8 cellular contexts compared by ENCODE assay signal in the genomic region with DNA sequence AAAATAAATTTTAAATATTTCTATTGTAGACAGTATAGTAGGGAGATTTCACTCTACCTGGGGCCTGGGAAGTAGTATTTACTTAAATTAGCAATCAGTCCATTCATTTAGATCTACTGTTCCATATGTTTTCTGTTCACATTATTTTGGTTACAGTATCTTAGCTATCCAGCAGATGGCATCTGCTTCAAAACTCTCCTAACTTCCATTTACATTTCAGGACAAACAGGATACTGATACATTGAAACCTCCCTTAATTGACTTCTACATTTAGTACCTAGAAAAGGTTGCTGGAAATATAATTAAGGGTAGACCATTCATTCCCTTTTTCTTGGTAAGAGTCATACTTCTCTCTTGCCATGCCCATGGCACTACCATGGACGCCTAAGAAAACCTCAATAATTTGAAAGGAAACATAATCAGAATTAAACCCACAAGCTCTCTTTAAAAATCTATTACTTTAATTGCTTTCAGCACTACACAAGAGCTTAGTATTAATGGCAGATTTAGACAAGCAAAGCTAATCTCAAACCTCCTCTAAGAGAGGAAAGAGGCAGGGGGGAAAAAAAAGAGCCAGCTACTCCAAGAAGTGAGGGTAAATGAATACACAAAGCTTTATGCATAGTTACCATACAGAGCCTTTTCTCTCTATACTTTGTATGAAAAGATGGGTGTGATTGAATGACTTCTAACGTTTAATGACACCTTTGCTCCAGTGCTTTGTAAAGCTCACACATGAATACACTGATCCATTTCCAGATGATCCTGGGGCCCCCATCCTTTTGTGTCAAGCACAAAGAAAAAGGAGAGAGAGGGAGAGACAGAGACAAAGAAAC.
DNase-seq lines count a peak whose midpoint lies in the region; ATAC-seq, FAIRE-seq and TF ChIP-seq lines count a peak whose summit lies in the region.

No MANE protein-coding gene starts in this region.

- no peaks in the 10 kb centered on the region for H3K27me3 ChIP-seq in lung (ENCODE audit: control insufficient read depth, insufficient read depth)

- no peak for TF ChIP-seq POLR2A in GM12892 (IDR thresholded peaks at IDR 0.05; ENCODE audit: low read depth, low read length)

- H3K36me3 ChIP-seq in lung (ENCODE audit: control insufficient read depth in 2 of 2, insufficient read depth in 2 of 2, low read length in 2 of 2), result no peaks in the 10 kb centered on the region

- WGBS in lung, 2 donors, result 64 to 70% methylated on average over 2 of the region's 2 CpGs

- DNase-seq in AG09309 (ENCODE audit: low read depth) (no peak), GM12892 (ENCODE audit: insufficient read length) (no peak), NCI-H82 (lab: John Stamatoyannopoulos, UW) (peak; percentile 90), choroid plexus epithelial cell (ENCODE audit: low read depth) (peak; percentile 73), lung (ENCODE audit: low spot score) (no peak), hepatic stellate cell (ENCODE audit: low spot score) (no peak)

- peaks cover 2 to 4% of the 10 kb centered on the region in 2 donors for H3K4me1 ChIP-seq in lung (ENCODE audit: control insufficient read depth in 2 of 2, insufficient read depth in 2 of 2, low read length in 2 of 2)

- H3K4me3 ChIP-seq in AG09309 (ENCODE audit: control insufficient read depth, low read depth, low read length), result no peak overlapping the region
- H3K4me3 ChIP-seq in choroid plexus epithelial cell (ENCODE audit: low read depth, low read length), result no peak overlapping the region
- no peak overlapping the region for H3K4me3 ChIP-seq in lung

- TF ChIP-seq CTCF in AG09309 (IDR thresholded peaks at IDR 0.05; ENCODE audit: control insufficient read depth, insufficient read depth, low read depth, low read length, missing control alignments) (peak; percentile 62), choroid plexus epithelial cell (conservative IDR thresholded peaks at IDR 0.05; ENCODE audit: low read depth, low read length) (peak; percentile 65), lung (IDR thresholded peaks at IDR 0.05; ENCODE audit: control extremely low read depth, extremely low read depth) (peak; percentile 38)

- H3K27ac ChIP-seq in lung (ENCODE audit: low read depth in 1 of 2, low read length in 1 of 2), result no peak overlapping the region

- no peaks in the 10 kb centered on the region for H3K9me3 ChIP-seq in lung (ENCODE audit: control insufficient read depth in 2 of 2, insufficient read depth in 1 of 2, low read length in 1 of 2)

- ATAC-seq in lung (ENCODE audit: insufficient read depth, low FRiP score) (peak; percentile 71), GM18873 (IDR thresholded peaks at IDR 0.05; ENCODE audit: low FRiP score, unreplicated experiment) (no peak), HG03280 (IDR thresholded peaks at IDR 0.05; ENCODE audit: unreplicated experiment) (no peak)

- FAIRE-seq in GM12892 (lab: Jason Lieb, UNC), result peak; percentile 40

Comparison
In these comparisons a context has a peak if more than half of its experiments do, and no peak if none do; other contexts are left out.
1. DNase-seq: peak in NCI-H82 (single experiment) and choroid plexus epithelial cell (single experiment); none in AG09309 (single experiment), GM12892 (single experiment), lung (single experiment) and hepatic stellate cell (single experiment).
2. Peak in every context shown above with its lines, with median percentiles within 50 percentile points of each other: CTCF ChIP-seq.